Comparison of ENCODE assay signal across 9 cellular contexts in genomic region chr3:42653303-42653559, GRCh38. TPM values are rescaled to one million over a fixed set of nuclear protein-coding genes. Genes with fewer than 3 reads are reported as not detected.
DNase-seq lines count a peak whose midpoint lies in the region; ATAC-seq, FAIRE-seq and TF ChIP-seq lines count a peak whose summit lies in the region.
"Had no signal": no experiment of that assay in that cellular context is flagged by ENCODE, and none has a peak within 500 bp of the region (broad histone marks: within the 10 kb centered on the region; RNA-seq: fewer than 3 reads in every experiment).

No MANE protein-coding gene starts in this region.

- no peak for TF ChIP-seq CTCF in GM12878 (IDR thresholded peaks at IDR 0.05 in 2 of 3, conservative IDR thresholded peaks at IDR 0.05 in 1 of 3; ENCODE audit: control insufficient read depth in 2 of 3, extremely low read depth in 1 of 3, insufficient read depth in 1 of 3, low read depth in 3 of 3, low read length in 3 of 3)
- no peak for TF ChIP-seq CTCF in lower leg skin (IDR thresholded peaks at IDR 0.05)
- TF ChIP-seq CTCF in thyroid gland (IDR thresholded peaks at IDR 0.05): no peak

- intact Hi-C loops in GM12878 (cut with micrococcal nuclease; ENCODE audit: unreplicated experiment) (loop anchor here (5.0 kb wide), 1 partner anchor 89 kb away; no protein-coding TSS in a partner anchor), lower leg skin (cut with DNase I; ENCODE audit: low total_unique reads) (no loop called here), thyroid gland (cut with DNase I) (no loop called here)

- FAIRE-seq in GM12878 (lab: Jason Lieb, UNC): no peak

- no peak for ATAC-seq in activated CD8-positive, alpha-beta memory T cell treated with anti-CD3 and anti-CD28 coated beads, Interleukin-2, amount 10 ng/mL, durations not matched to agents 7 days and 5 days
- ATAC-seq in GM12878 (peak; percentile 5; the same call in 2 of the 3 replicates), HG02852 (IDR thresholded peaks at IDR 0.05; ENCODE audit: unreplicated experiment) (no peak), HG03045 (IDR thresholded peaks at IDR 0.05; ENCODE audit: unreplicated experiment) (no peak)
- ATAC-seq in activated CD4-positive, CD25-positive, alpha-beta regulatory T cell treated with anti-CD3 and anti-CD28 coated beads, Interleukin-2, amount 50 U/mL, for 24 hours: no peak

- H3K4me1 Mint-ChIP-seq in activated CD8-positive, alpha-beta memory T cell treated with anti-CD3 and anti-CD28 coated beads, Interleukin-2, amount 10 ng/mL, durations not matched to agents 7 days and 5 days: peaks cover 19% of the 10 kb centered on the region

- no peaks in the 10 kb centered on the region; the same call in 1 of the 2 replicates for H3K79me2 ChIP-seq in GM12878 (ENCODE audit: control insufficient read depth, insufficient read depth, low read length)

- no peaks in the 10 kb centered on the region for H3K9me3 Mint-ChIP-seq in activated CD8-positive, alpha-beta memory T cell treated with anti-CD3 and anti-CD28 coated beads, Interleukin-2, amount 10 ng/mL, durations not matched to agents 7 days and 5 days (ENCODE audit: low read depth)

- no peaks in the 10 kb centered on the region for H3K36me3 Mint-ChIP-seq in activated CD8-positive, alpha-beta memory T cell treated with anti-CD3 and anti-CD28 coated beads, Interleukin-2, amount 10 ng/mL, durations not matched to agents 7 days and 5 days

- no peak for TF ChIP-seq RAD21 in GM12878 (IDR thresholded peaks at IDR 0.05; ENCODE audit: insufficient read depth, low read depth, low read length)

- H3K27ac Mint-ChIP-seq in activated CD8-positive, alpha-beta memory T cell treated with anti-CD3 and anti-CD28 coated beads, Interleukin-2, amount 10 ng/mL, durations not matched to agents 7 days and 5 days: peak overlapping the region; percentile 76

- CTCF ChIA-PET in activated CD8-positive, alpha-beta memory T cell treated with anti-CD3 and anti-CD28 coated beads, Interleukin-2, amount 10 ng/mL, durations not matched to agents 7 days and 5 days (lab: Charles Lee): interaction anchor here (1.5 kb wide), 1 partner anchor 17 kb away, joined by 3 read pairs; no protein-coding TSS in a partner anchor
- CTCF ChIA-PET in GM12878 (lab: Yijun Ruan, JAX): interaction anchor here (1.0 to 2.3 kb wide), 3 partner anchors 9 to 70 kb away, joined by 3 to 9 read pairs (median 3); no protein-coding TSS in a partner anchor

- peak overlapping the region; percentile 73; the same call in 1 of the 2 replicates for H3K4me3 ChIP-seq in GM12878
- peak overlapping the region; percentile 77 for H3K4me3 ChIP-seq in lower leg skin (ENCODE audit: low read depth, poor library complexity, severe bottlenecking)
- peak overlapping the region in 2 of 3 donors; percentile 53 to 89 for H3K4me3 ChIP-seq in thyroid gland (replicated peaks in 1 of 3)

- H3K27ac ChIP-seq in GM12878 (ENCODE audit: control insufficient read depth, insufficient read depth) (peak overlapping the region; percentile 48), thyroid gland (peak overlapping the region; percentile 86 to 97 (median 89))

- WGBS in GM12878 (ENCODE audit: insufficient coverage, insufficient replicate concordance, low lambda C conversion rate, missing lambda C conversion rate): 94% methylated on average over 3 of the region's 3 CpGs
- WGBS in lower leg skin, 2 donors: 30 to 34% methylated on average over 3 of the region's 3 CpGs
- WGBS in thyroid gland, 2 donors: 39 to 67% methylated on average over 2 to 3 of the region's 3 CpGs

- H3K36me3 ChIP-seq in GM12878 (ENCODE audit: control insufficient read depth in 2 of 2, insufficient read depth in 2 of 2, low read length in 1 of 2) (no peaks in the 10 kb centered on the region), thyroid gland (peaks cover 0 to 4% of the 10 kb centered on the region in 2 donors)

- no TSS peak for BruUV-seq in GM12878 (replicated peaks; lab: Mats Ljungman, UMichigan)

- RAD21 ChIA-PET in GM12878 (lab: Charles Lee; ENCODE audit: unreplicated experiment): interaction anchor here (0.9 kb wide), 1 partner anchor 70 kb away, joined by 3 read pairs; no protein-coding TSS in a partner anchor

- SMC1A ChIA-PET in GM12878 (lab: Charles Lee; ENCODE audit: uncharacterized antibody, unreplicated experiment): interaction anchor here (1.2 to 1.5 kb wide), 3 partner anchors 29 to 92 kb away, joined by 3 to 7 read pairs (median 5); no protein-coding TSS in a partner anchor

- in situ Hi-C loops in GM12878 (cut with MboI): no loop called here

- H3K4me2 ChIP-seq in GM12878 (ENCODE audit: control insufficient read depth, insufficient read depth): peak overlapping the region; percentile 90

- no peak for DNase-seq in activated CD8-positive, alpha-beta memory T cell treated with anti-CD3 and anti-CD28 coated beads, Interleukin-2, amount 10 ng/mL, durations not matched to agents 7 days and 5 days
- no peak for DNase-seq in activated CD8-positive, alpha-beta memory T cell treated with anti-CD3 and anti-CD28 coated beads, Interleukin-2, amount 50 U/mL, for 4 hours
- DNase-seq in GM12878 (ENCODE audit: low read depth, low spot score) (no peak), lower leg skin (ENCODE audit: low spot score in 2 of 2) (no peak), thyroid gland (no peak)
- DNase-seq: COR-L47 had no signal

- H3K27me3 Mint-ChIP-seq in activated CD8-positive, alpha-beta memory T cell treated with anti-CD3 and anti-CD28 coated beads, Interleukin-2, amount 10 ng/mL, durations not matched to agents 7 days and 5 days: peaks cover 7% of the 10 kb centered on the region

- peak overlapping the region; percentile 71 for H2AFZ ChIP-seq in GM12878 (ENCODE audit: control insufficient read depth, low read depth, low read length)

- H3K9me3 ChIP-seq in GM12878 (replicated peaks; ENCODE audit: control insufficient read depth, insufficient read depth, low read length) (no peaks in the 10 kb centered on the region), thyroid gland (no peaks in the 10 kb centered on the region)

- peak overlapping the region; percentile 30; the same call in 1 of the 2 replicates for H3K9ac ChIP-seq in GM12878 (ENCODE audit: control insufficient read depth, insufficient read depth, low read length)

- H4K20me1 ChIP-seq in GM12878 (ENCODE audit: control insufficient read depth, insufficient read depth): no peaks in the 10 kb centered on the region

- no peak for TF ChIP-seq EP300 in GM12878 (IDR thresholded peaks at IDR 0.05; ENCODE audit: borderline replicate concordance in 1 of 2, control insufficient read depth in 1 of 2, low read depth in 2 of 2, low read length in 2 of 2)

- POLR2A ChIA-PET in GM12878 (lab: Charles Lee): interaction anchor here (0.5 to 2.9 kb wide), 5 partner anchors 51 to 251 kb away, joined by 3 to 17 read pairs (median 5); partner anchors contain the start of genes NKTR and SEC22C

- H3K27me3 ChIP-seq in GM12878 (replicated peaks in 1 of 2; ENCODE audit: control insufficient read depth in 2 of 2, insufficient read depth in 2 of 2, low read length in 1 of 2): no peaks in the 10 kb centered on the region
- H3K27me3 ChIP-seq in thyroid gland: no peaks in the 10 kb centered on the region

- no peak for TF ChIP-seq POLR2A in GM12878 (IDR thresholded peaks at IDR 0.05; ENCODE audit: low read depth, low read length)
- TF ChIP-seq POLR2A in lower leg skin (IDR thresholded peaks at IDR 0.05): no peak
- TF ChIP-seq POLR2A in thyroid gland (IDR thresholded peaks at IDR 0.05): no peak

- H3K4me3 Mint-ChIP-seq in activated CD8-positive, alpha-beta memory T cell treated with anti-CD3 and anti-CD28 coated beads, Interleukin-2, amount 10 ng/mL, durations not matched to agents 7 days and 5 days: peak overlapping the region; percentile 65

- H3K4me1 ChIP-seq in GM12878 (ENCODE audit: control insufficient read depth, insufficient read depth, low read length) (peaks cover 17% of the 10 kb centered on the region), thyroid gland (peaks cover 28 to 36% of the 10 kb centered on the region in 2 donors)

RNA-seq across cellular contexts. Expression of gene ZBTB47, which starts 0.3 kb away (rescaled TPM):
- under 1 TPM; 0.41 to 0.56 TPM for total RNA-seq in activated CD8-positive, alpha-beta memory T cell treated with anti-CD3 and anti-CD28 coated beads, Interleukin-2, amount 10 ng/mL, durations not matched to agents 7 days and 5 days
- total RNA-seq in GM12878 (2013; cell fraction: nucleolus; rRNA removed): 6.0 and 7.1 TPM in 2 replicates
- 3.1 TPM in 2 replicates for total RNA-seq in GM12878 (2014; rRNA removed)
- total RNA-seq in GM12878 (2014; rRNA removed; fragmentation: Illumina TruSeq; extraction: Trizol): 1.0 TPM in 2 replicates
- total RNA-seq in GM12878 (2021): 3.1 and 3.4 TPM in 2 replicates
- polyA plus RNA-seq in GM12878 (2011; ENCODE audit: low read depth): 0.79 TPM
- polyA plus RNA-seq in GM12878 (2011; rRNA removed): 0.37 and 0.92 TPM in 2 replicates
- 1.1 and 1.6 TPM in 2 replicates for polyA plus RNA-seq in GM12878 (2011; cell fraction: cytosol; rRNA removed)
- polyA plus RNA-seq in GM12878 (2011; cell fraction: nucleus; rRNA removed): 4.2 and 4.7 TPM in 2 replicates
- polyA plus RNA-seq in GM12878 (2012): 1.7 and 2.0 TPM in 2 replicates
- polyA plus RNA-seq in GM12878 (2014; fragmentation: Illumina TruSeq; extraction: Trizol): 0.49 and 1.1 TPM in 2 replicates
- under 1 TPM in 1 of 2 experiments, not detected in 1; 0.04 TPM for polyA plus RNA-seq in GM12878 (2014; fragmentation: Nextera tagmentation; extraction: Ambion mirVana)
- polyA plus RNA-seq in GM12878 (2014; rRNA removed): 2.0 and 2.3 TPM in 2 replicates
- polyA plus RNA-seq in GM12878 (2016; fragmentation: Nextera tagmentation; extraction: Ambion mirVana): under 1 TPM; 0.06 to 0.12 TPM
- 1.7 and 3.1 TPM in 2 replicates for polyA minus RNA-seq in GM12878 (2011; rRNA and poly(A)+ RNA removed)
- polyA minus RNA-seq in GM12878 (2011; cell fraction: cytosol; rRNA and poly(A)+ RNA removed): 0.67 and 0.73 TPM in 2 replicates
- polyA minus RNA-seq in GM12878 (2011; cell fraction: nucleus; rRNA and poly(A)+ RNA removed): 1.9 and 4.0 TPM in 2 replicates
- total RNA-seq in lower leg skin: 10 to 100 TPM; 14.4 to 25.8 (median 21.2) TPM
- total RNA-seq in thyroid gland: 10 to 100 TPM; 33.3 to 44.4 (median 42.0) TPM

RNA-seq across cellular contexts. Expression of gene KLHL40, which starts 32.1 kb away (rescaled TPM):
- total RNA-seq in activated CD8-positive, alpha-beta memory T cell treated with anti-CD3 and anti-CD28 coated beads, Interleukin-2, amount 10 ng/mL, durations not matched to agents 7 days and 5 days: not detected
- not detected in 2 replicates for total RNA-seq in GM12878 (2013; cell fraction: nucleolus; rRNA removed)
- total RNA-seq in GM12878 (2014; rRNA removed) (not detected in 2 replicates), GM12878 (2014; rRNA removed; fragmentation: Illumina TruSeq; extraction: Trizol) (not detected in 2 replicates), GM12878 (2021) (not detected in 2 replicates), lower leg skin (not detected), thyroid gland (not detected)
- polyA plus RNA-seq in GM12878 (2011; ENCODE audit: low read depth): not detected
- polyA plus RNA-seq in GM12878 (2011; rRNA removed) (not detected in 2 replicates), GM12878 (2014; fragmentation: Illumina TruSeq; extraction: Trizol) (not detected in 2 replicates), GM12878 (2014; fragmentation: Nextera tagmentation; extraction: Ambion mirVana) (not detected), GM12878 (2014; rRNA removed) (not detected in 2 replicates), GM12878 (2016; fragmentation: Nextera tagmentation; extraction: Ambion mirVana) (not detected)
- polyA plus RNA-seq in GM12878 (2011; cell fraction: cytosol; rRNA removed): not detected in 2 replicates
- not detected in 2 replicates for polyA plus RNA-seq in GM12878 (2011; cell fraction: nucleus; rRNA removed)
- not detected in 2 replicates for polyA plus RNA-seq in GM12878 (2012)
- not detected in 2 replicates for polyA minus RNA-seq in GM12878 (2011; rRNA and poly(A)+ RNA removed)
- not detected in 2 replicates for polyA minus RNA-seq in GM12878 (2011; cell fraction: cytosol; rRNA and poly(A)+ RNA removed)
- polyA minus RNA-seq in GM12878 (2011; cell fraction: nucleus; rRNA and poly(A)+ RNA removed): not detected in 2 replicates

RNA-seq across cellular contexts. Expression of gene HHATL, which starts 49.4 kb away (rescaled TPM):
- not detected for total RNA-seq in activated CD8-positive, alpha-beta memory T cell treated with anti-CD3 and anti-CD28 coated beads, Interleukin-2, amount 10 ng/mL, durations not matched to agents 7 days and 5 days
- not detected in 2 replicates for total RNA-seq in GM12878 (2013; cell fraction: nucleolus; rRNA removed)
- not detected in 2 replicates for total RNA-seq in GM12878 (2014; rRNA removed)
- not detected in 2 replicates for total RNA-seq in GM12878 (2014; rRNA removed; fragmentation: Illumina TruSeq; extraction: Trizol)
- total RNA-seq in GM12878 (2021): not detected in 2 replicates
- polyA plus RNA-seq in GM12878 (2011; ENCODE audit: low read depth): not detected
- polyA plus RNA-seq in GM12878 (2011; rRNA removed): not detected in 2 replicates
- not detected in 2 replicates for polyA plus RNA-seq in GM12878 (2011; cell fraction: cytosol; rRNA removed)
- 0.21 TPM in 1 of 2 replicates, not detected in the other for polyA plus RNA-seq in GM12878 (2011; cell fraction: nucleus; rRNA removed)
- not detected in 2 replicates for polyA plus RNA-seq in GM12878 (2012)
- not detected in 2 replicates for polyA plus RNA-seq in GM12878 (2014; fragmentation: Illumina TruSeq; extraction: Trizol)
- polyA plus RNA-seq in GM12878 (2014; fragmentation: Nextera tagmentation; extraction: Ambion mirVana): not detected
- not detected in 2 replicates for polyA plus RNA-seq in GM12878 (2014; rRNA removed)
- polyA plus RNA-seq in GM12878 (2016; fragmentation: Nextera tagmentation; extraction: Ambion mirVana): not detected
- polyA minus RNA-seq in GM12878 (2011; rRNA and poly(A)+ RNA removed): not detected in 2 replicates
- polyA minus RNA-seq in GM12878 (2011; cell fraction: cytosol; rRNA and poly(A)+ RNA removed): not detected in 2 replicates
- not detected in 2 replicates for polyA minus RNA-seq in GM12878 (2011; cell fraction: nucleus; rRNA and poly(A)+ RNA removed)
- total RNA-seq in lower leg skin: 1 to 10 TPM in 2 of 4 donors, under 1 TPM in 1, not detected in 1; 0.34 to 6.1 (median 1.5) TPM
- 10 to 100 TPM; 15.7 to 64.1 (median 32.4) TPM for total RNA-seq in thyroid gland

RNA-seq across cellular contexts. Expression of gene NKTR, which starts 52.7 kb away (rescaled TPM):
- 100 to 1,000 TPM in 1 of 2 experiments, 10 to 100 TPM in 1; 76.0 to 120 TPM for total RNA-seq in activated CD8-positive, alpha-beta memory T cell treated with anti-CD3 and anti-CD28 coated beads, Interleukin-2, amount 10 ng/mL, durations not matched to agents 7 days and 5 days
- total RNA-seq in GM12878 (2013; cell fraction: nucleolus; rRNA removed): 778 and 789 TPM in 2 replicates
- total RNA-seq in GM12878 (2014; rRNA removed): 59.6 and 72.6 TPM in 2 replicates
- 77.5 and 84.0 TPM in 2 replicates for total RNA-seq in GM12878 (2014; rRNA removed; fragmentation: Illumina TruSeq; extraction: Trizol)
- 45.0 and 51.1 TPM in 2 replicates for total RNA-seq in GM12878 (2021)
- polyA plus RNA-seq in GM12878 (2011; ENCODE audit: low read depth): 36.3 TPM
- 87.0 and 148 TPM in 2 replicates for polyA plus RNA-seq in GM12878 (2011; rRNA removed)
- polyA plus RNA-seq in GM12878 (2011; cell fraction: cytosol; rRNA removed): 19.4 and 23.0 TPM in 2 replicates
- 209 and 223 TPM in 2 replicates for polyA plus RNA-seq in GM12878 (2011; cell fraction: nucleus; rRNA removed)
- 50.3 and 54.0 TPM in 2 replicates for polyA plus RNA-seq in GM12878 (2012)
- 91.9 and 128 TPM in 2 replicates for polyA plus RNA-seq in GM12878 (2014; fragmentation: Illumina TruSeq; extraction: Trizol)
- 10 to 100 TPM; 15.3 to 27.8 TPM for polyA plus RNA-seq in GM12878 (2014; fragmentation: Nextera tagmentation; extraction: Ambion mirVana)
- 62.6 and 73.7 TPM in 2 replicates for polyA plus RNA-seq in GM12878 (2014; rRNA removed)
- polyA plus RNA-seq in GM12878 (2016; fragmentation: Nextera tagmentation; extraction: Ambion mirVana): 10 to 100 TPM; 40.0 to 46.0 TPM
- 49.7 and 59.7 TPM in 2 replicates for polyA minus RNA-seq in GM12878 (2011; rRNA and poly(A)+ RNA removed)
- 14.8 and 23.2 TPM in 2 replicates for polyA minus RNA-seq in GM12878 (2011; cell fraction: cytosol; rRNA and poly(A)+ RNA removed)
- polyA minus RNA-seq in GM12878 (2011; cell fraction: nucleus; rRNA and poly(A)+ RNA removed): 129 and 184 TPM in 2 replicates
- 10 to 100 TPM; 33.8 to 82.3 (median 49.6) TPM for total RNA-seq in lower leg skin
- total RNA-seq in thyroid gland: 100 to 1,000 TPM; 157 to 383 (median 197) TPM
